In genomic region chr10:74332398-74332797, GRCh38 we compare ENCODE assay signal across 21 cellular contexts.
DNase-seq lines count a peak whose midpoint lies in the region; ATAC-seq, FAIRE-seq and TF ChIP-seq lines count a peak whose summit lies in the region.
"Had no signal": no experiment of that assay in that cellular context is flagged by ENCODE, and none has a peak within 500 bp of the region (broad histone marks: within the 10 kb centered on the region; RNA-seq: fewer than 3 reads in every experiment).

No MANE protein-coding gene starts in this region.

- POLR2A ChIA-PET in HepG2 (lab: Yijun Ruan, JAX): no interaction called here

- H3K4me1 ChIP-seq in HepG2 (ENCODE audit: insufficient read depth, low read length): no peaks in the 10 kb centered on the region
- H3K4me1 ChIP-seq in right lobe of liver: no peaks in the 10 kb centered on the region
- peaks cover 18% of the 10 kb centered on the region for H3K4me1 ChIP-seq in adipocyte (ENCODE audit: control insufficient read depth, insufficient read depth, low read length)
- H3K4me1 ChIP-seq: tibial artery had no signal

- DNase-seq in HepG2 (ENCODE audit: low spot score): no peak
- DNase-seq in right lobe of liver: no peak
- DNase-seq in adipocyte (ENCODE audit: low read depth): peak; percentile 74
- DNase-seq in fibroblast of the aortic adventitia (ENCODE audit: low read depth): peak; percentile 47
- no peak for DNase-seq in kidney tubule cell (ENCODE audit: low spot score)
- no peak for DNase-seq in HuH-7.5 (ENCODE audit: low spot score)
- DNase-seq in activated T-cell treated with anti-CD3 and anti-CD28 coated beads, Interleukin-2, amount 50 U/mL, for 1 hour: no peak
- DNase-seq: activated naive CD8-positive, alpha-beta T cell treated with anti-CD3 and anti-CD28 coated beads, Interleukin-2, amount 50 U/mL, for 24 hours; CD8-positive, alpha-beta T cell; DMS79 treated with DMSO at 0.1 percent for 48 hours; effector CD4-positive, alpha-beta T cell; foreskin keratinocyte; Karpas-422; midbrain; NCI-H1417 treated with DMSO at 0.1 percent for 48 hours; NCI-H2171; retina; stimulated activated naive B cell treated with anti-CD40 and anti-IgM and Interleukin-4, amounts not matched to agents 10 μg/mL and 1 μg/mL and 100 μg/mL, for 72 hours; tibial artery had no signal

- H3K27ac ChIP-seq in HepG2 (ENCODE audit: extremely low read length, insufficient read depth, low read length) (no peak overlapping the region), right lobe of liver (no peak overlapping the region)
- H3K27ac ChIP-seq: cardiac muscle cell, foreskin keratinocyte, tibial artery had no signal

- H3K27me3 ChIP-seq in HepG2 (ENCODE audit: control insufficient read depth in 1 of 2, insufficient read depth in 2 of 2, low read length in 2 of 2): no peaks in the 10 kb centered on the region; a peak in 1 of 5 replicates
- H3K27me3 ChIP-seq in right lobe of liver: no peaks in the 10 kb centered on the region
- H3K27me3 ChIP-seq in adipocyte (replicated peaks; ENCODE audit: control insufficient read depth, insufficient read depth, low read length): no peaks in the 10 kb centered on the region
- H3K27me3 ChIP-seq: cardiac muscle cell, foreskin keratinocyte, tibial artery had no signal

- H3K36me3 ChIP-seq in HepG2 (replicated peaks in 1 of 2; ENCODE audit: control insufficient read depth in 1 of 2, insufficient read depth in 2 of 2, low read length in 2 of 2) (peaks cover 3 to 7% of the 10 kb centered on the region in 2 experiments; a peak in 2 of 5 replicates), right lobe of liver (no peaks in the 10 kb centered on the region), adipocyte (ENCODE audit: control insufficient read depth, insufficient read depth, low read length, severe bottlenecking) (peaks cover 5% of the 10 kb centered on the region)
- H3K36me3 ChIP-seq: cardiac muscle cell, tibial artery had no signal

- FAIRE-seq in HepG2 (lab: Jason Lieb, UNC): no peak

- H3K4me3 ChIP-seq in HepG2 (replicated peaks in 1 of 3; ENCODE audit: insufficient read depth in 1 of 3, low read depth in 2 of 3, low read length in 3 of 3): no peak overlapping the region
- no peak overlapping the region for H3K4me3 ChIP-seq in right lobe of liver
- peak overlapping the region; percentile 49 for H3K4me3 ChIP-seq in adipocyte (ENCODE audit: low read length)
- H3K4me3 ChIP-seq in fibroblast of the aortic adventitia (ENCODE audit: low read depth, low read length): no peak overlapping the region
- H3K4me3 ChIP-seq: cardiac muscle cell, tibial artery had no signal

- TF ChIP-seq EP300 in HepG2 (IDR thresholded peaks at IDR 0.05; ENCODE audit: low read depth in 2 of 2, low read length in 2 of 2): no peak
- TF ChIP-seq EP300 in HepG2 (CRISPR knock-in tag; IDR thresholded peaks at IDR 0.05; ENCODE audit: borderline replicate concordance): no peak

- no peak overlapping the region for H3K9ac ChIP-seq in HepG2 (ENCODE audit: insufficient read depth, low read depth, low read length)
- peak overlapping the region; percentile 34 for H3K9ac ChIP-seq in adipocyte (ENCODE audit: low read length)

- no peak for TF ChIP-seq POLR2A in HepG2 (IDR thresholded peaks at IDR 0.05; ENCODE audit: insufficient read depth in 1 of 2, low read depth in 2 of 2, low read length in 2 of 2)
- no peak for TF ChIP-seq POLR2A in right lobe of liver (IDR thresholded peaks at IDR 0.05)

- no TSS peak for BruUV-seq in HepG2 (replicated peaks; lab: Mats Ljungman, UMichigan)

- CTCF ChIA-PET in HepG2 (lab: Yijun Ruan, JAX; ENCODE audit: low intra/inter-chr PET ratio, low total read pairs): no interaction called here

- H3K4me2 ChIP-seq in HepG2 (ENCODE audit: low read depth, low read length): no peak overlapping the region

- no peaks in the 10 kb centered on the region for H3K9me3 ChIP-seq in HepG2 (ENCODE audit: low read length)
- no peaks in the 10 kb centered on the region for H3K9me3 ChIP-seq in right lobe of liver
- no peaks in the 10 kb centered on the region for H3K9me3 ChIP-seq in adipocyte (ENCODE audit: control insufficient read depth, low read length)
- H3K9me3 ChIP-seq: tibial artery had no signal

- no peak for TF ChIP-seq CTCF in HepG2 (CRISPR knock-in tag; IDR thresholded peaks at IDR 0.05)
- no peak for TF ChIP-seq CTCF in right lobe of liver (IDR thresholded peaks at IDR 0.05)
- no peak for TF ChIP-seq CTCF in fibroblast of the aortic adventitia (IDR thresholded peaks at IDR 0.05; ENCODE audit: insufficient read depth, low read length)

- H2AFZ ChIP-seq in HepG2 (ENCODE audit: low read length): no peak overlapping the region

- H3K79me2 ChIP-seq in HepG2 (ENCODE audit: insufficient read depth, low read length): peaks cover 3% of the 10 kb centered on the region

- in situ Hi-C loops in HepG2 (cut with HindIII; ENCODE audit: extremely low pct_ligation_motif_present, low pct_unique_long_range_greater_than_20kb): no loop called here

- intact Hi-C loops in HepG2 (cut with micrococcal nuclease; ENCODE audit: unreplicated experiment): no loop called here
- intact Hi-C loops in right lobe of liver (cut with DNase I): no loop called here

- no peak for TF ChIP-seq RAD21 in HepG2 (CRISPR knock-in tag; IDR thresholded peaks at IDR 0.05)

- ATAC-seq in HepG2: no peak
- no peak for ATAC-seq in right lobe of liver
- no peak for ATAC-seq in HG03457 (IDR thresholded peaks at IDR 0.05; ENCODE audit: unreplicated experiment)
- ATAC-seq: activated naive CD8-positive, alpha-beta T cell treated with anti-CD3 and anti-CD28 coated beads, Interleukin-2, amount 50 U/mL, for 24 hours; CD8-positive, alpha-beta T cell; foreskin keratinocyte; stimulated activated naive B cell treated with anti-CD40 and anti-IgM and Interleukin-4, amounts not matched to agents 10 μg/mL and 1 μg/mL and 100 μg/mL, for 72 hours had no signal

- H4K20me1 ChIP-seq in HepG2 (ENCODE audit: insufficient read depth, low read length): no peaks in the 10 kb centered on the region

TF ChIP-seq in HepG2, 621 proteins besides CTCF, POLR2A, EP300 and RAD21:
- peak; percentile 51; the same call in 1 of the 2 replicates for TF ChIP-seq CEBPB (IDR thresholded peaks at IDR 0.05; ENCODE audit: borderline replicate concordance, low read depth, low read length)
- TF ChIP-seq PHF5A (CRISPR knock-in tag; IDR thresholded peaks at IDR 0.05; ENCODE audit: low read depth, unreplicated experiment): no peak

Comparison
In these comparisons a context has a peak if more than half of its experiments do, and no peak if none do; other contexts are left out.
1. DNase-seq: peak in adipocyte (single experiment) and fibroblast of the aortic adventitia (single experiment); none in HepG2 (single experiment), right lobe of liver (0 of 3), kidney tubule cell (single experiment), HuH-7.5 (single experiment) and activated T-cell treated with anti-CD3 and anti-CD28 coated beads, Interleukin-2, amount 50 U/mL, for 1 hour (single experiment).